In the genomic region with DNA sequence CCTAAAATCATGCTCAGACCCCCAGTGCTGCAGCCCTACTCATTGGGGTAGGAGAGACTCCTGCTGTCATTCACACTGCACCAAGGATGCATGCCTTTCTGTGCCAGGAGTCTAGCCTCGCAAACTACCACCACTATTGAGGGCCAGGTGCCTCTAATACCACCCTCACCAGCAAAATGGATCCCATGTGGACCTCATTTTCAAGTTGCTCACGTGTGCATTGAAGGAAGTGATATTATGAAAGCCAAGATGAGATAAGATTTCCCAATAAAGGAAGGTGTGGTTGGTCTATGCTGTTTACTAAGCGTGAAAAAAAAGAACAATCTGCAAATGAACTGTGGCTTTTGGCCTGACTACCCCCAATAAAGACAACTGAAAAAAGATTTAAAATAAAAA, we compare ENCODE assay signal across 25 cellular contexts. TPM values are rescaled to one million over a fixed set of nuclear protein-coding genes. Genes with fewer than 3 reads are reported as not detected.
DNase-seq lines count a peak whose midpoint lies in the region; ATAC-seq and TF ChIP-seq lines count a peak whose summit lies in the region.
"Had no signal": no experiment of that assay in that cellular context is flagged by ENCODE, and none has a peak within 500 bp of the region (broad histone marks: within the 10 kb centered on the region; RNA-seq: fewer than 3 reads in every experiment).

No MANE protein-coding gene starts in this region.

- H3K4me3 ChIP-seq in MM.1S (ENCODE audit: low read length) (no peak overlapping the region), PC-9 (no peak overlapping the region)
- H3K4me3 ChIP-seq in naive thymus-derived CD4-positive, alpha-beta T cell (ENCODE audit: low read length): no peak overlapping the region
- H3K4me3 ChIP-seq: heart left ventricle, left ventricle myocardium inferior, sigmoid colon had no signal

- no TSS peak for BruUV-seq in PC-9 (replicated peaks; lab: Mats Ljungman, UMichigan)

- H3K36me3 ChIP-seq in MM.1S (replicated peaks; ENCODE audit: insufficient read depth, low read length) (no peaks in the 10 kb centered on the region), PC-9 (ENCODE audit: low read depth) (no peaks in the 10 kb centered on the region)
- H3K36me3 ChIP-seq in naive thymus-derived CD4-positive, alpha-beta T cell (ENCODE audit: control insufficient read depth in 2 of 3, insufficient read depth in 3 of 3, low read length in 3 of 3): no peaks in the 10 kb centered on the region
- H3K36me3 ChIP-seq: heart left ventricle, left ventricle myocardium inferior, sigmoid colon had no signal

- no peaks in the 10 kb centered on the region for H3K27me3 Mint-ChIP-seq in naive thymus-derived CD4-positive, alpha-beta T cell
- H3K27me3 Mint-ChIP-seq: activated CD4-positive, alpha-beta T cell treated with anti-CD3 and anti-CD28 coated beads, Interleukin-2, amount 10 ng/mL, durations not matched to agents 24 days and 14 days; activated naive CD4-positive, alpha-beta T cell treated with anti-CD3 and anti-CD28 coated beads, Interleukin-2, amount 50 U/mL, for 24 hours; CD4-positive, alpha-beta T cell had no signal

- intact Hi-C loops in PC-9 (cut with micrococcal nuclease; ENCODE audit: unreplicated experiment): no loop called here
- intact Hi-C loops in naive thymus-derived CD4-positive, alpha-beta T cell (cut with micrococcal nuclease): no loop called here

- H3K36me3 Mint-ChIP-seq in naive thymus-derived CD4-positive, alpha-beta T cell: no peaks in the 10 kb centered on the region
- H3K36me3 Mint-ChIP-seq: activated naive CD4-positive, alpha-beta T cell treated with anti-CD3 and anti-CD28 coated beads, Interleukin-2, amount 50 U/mL, for 24 hours; mesothelial cell of epicardium had no signal

- no peak for TF ChIP-seq CTCF in C4-2B (conservative IDR thresholded peaks at IDR 0.05)
- no peak for TF ChIP-seq CTCF in MM.1S (IDR thresholded peaks at IDR 0.05; ENCODE audit: low read length)
- TF ChIP-seq CTCF in PC-9 (conservative IDR thresholded peaks at IDR 0.05): no peak

- DNase-seq in MM.1S: no peak
- DNase-seq in PC-9: peak in 1 of 2 experiments; percentile 78
- DNase-seq in naive thymus-derived CD4-positive, alpha-beta T cell: no peak
- no peak for DNase-seq in erythroblast (lab: John Stamatoyannopoulos, UW)
- DNase-seq in DMS153 (lab: John Stamatoyannopoulos, UW): no peak
- DNase-seq in hippocampal formation (lab: John Stamatoyannopoulos, UW): no peak
- DNase-seq: activated CD4-positive, alpha-beta T cell treated with anti-CD3 and anti-CD28 coated beads, Interleukin-2, amount 10 ng/mL, durations not matched to agents 24 days and 14 days; CD4-positive, alpha-beta T cell; central memory CD4-positive, alpha-beta T cell; heart left ventricle; Karpas-422; left ventricle myocardium inferior; NCI-H1417 treated with DMSO at 0.1 percent for 48 hours; NCI-H2171; NCI-H526 treated with DMSO at 0.1 percent for 48 hours; SIG-M5; sigmoid colon had no signal

- no peak overlapping the region for H3K9ac ChIP-seq in MM.1S (ENCODE audit: low read length)

- POLR2A ChIA-PET in PC-9 (lab: Charles Lee; ENCODE audit: unreplicated experiment): interaction anchor here (0.6 kb wide), 1 partner anchor 248 kb away, joined by 13 read pairs; no protein-coding TSS in a partner anchor
- POLR2A ChIA-PET in naive thymus-derived CD4-positive, alpha-beta T cell (lab: Charles Lee): interaction anchor here (0.6 to 1.8 kb wide), 3 partner anchors 13 to 67 kb away, joined by 3 to 15 read pairs (median 3); no protein-coding TSS in a partner anchor

- peaks cover 0 to 16% (median 13%) of the 10 kb centered on the region in 7 donors for H3K4me1 Mint-ChIP-seq in naive thymus-derived CD4-positive, alpha-beta T cell

- H3K9me3 ChIP-seq in MM.1S (replicated peaks; ENCODE audit: insufficient read depth, low read length): no peaks in the 10 kb centered on the region
- H3K9me3 ChIP-seq in PC-9 (ENCODE audit: insufficient read depth, low read depth): no peaks in the 10 kb centered on the region
- no peaks in the 10 kb centered on the region for H3K9me3 ChIP-seq in naive thymus-derived CD4-positive, alpha-beta T cell (ENCODE audit: control insufficient read depth in 2 of 3, low read length in 3 of 3)
- H3K9me3 ChIP-seq: heart left ventricle, left ventricle myocardium inferior, sigmoid colon had no signal

- H4K20me1 ChIP-seq in MM.1S (ENCODE audit: insufficient read depth, low read length): no peaks in the 10 kb centered on the region
- H4K20me1 ChIP-seq in PC-9 (ENCODE audit: insufficient read depth): no peaks in the 10 kb centered on the region

- peaks cover 3% of the 10 kb centered on the region; the same call in 1 of the 2 replicates for H3K4me1 ChIP-seq in MM.1S (ENCODE audit: low read length)
- H3K4me1 ChIP-seq in PC-9 (replicated peaks; ENCODE audit: insufficient read depth): peaks cover 49% of the 10 kb centered on the region
- peaks cover 0 to 11% of the 10 kb centered on the region in 2 donors for H3K4me1 ChIP-seq in naive thymus-derived CD4-positive, alpha-beta T cell (ENCODE audit: control insufficient read depth in 2 of 2, insufficient read depth in 2 of 2, low read length in 2 of 2)
- H3K4me1 ChIP-seq: heart left ventricle, left ventricle myocardium inferior, sigmoid colon had no signal

- CTCF ChIA-PET in PC-9 (lab: Charles Lee): no interaction called here
- CTCF ChIA-PET in naive thymus-derived CD4-positive, alpha-beta T cell (lab: Charles Lee): interaction anchor here (0.7 to 1.5 kb wide), 3 partner anchors 9 to 42 kb away, joined by 4 read pairs; no protein-coding TSS in a partner anchor

- no peak overlapping the region for H3K4me2 ChIP-seq in MM.1S (ENCODE audit: low read depth, low read length)
- peak overlapping the region; percentile 53 for H3K4me2 ChIP-seq in PC-9

- H3K79me2 ChIP-seq in MM.1S (ENCODE audit: low read length) (no peaks in the 10 kb centered on the region), PC-9 (ENCODE audit: low read depth) (no peaks in the 10 kb centered on the region)

- H3K27me3 ChIP-seq in MM.1S (replicated peaks; ENCODE audit: insufficient read depth, low read length) (no peaks in the 10 kb centered on the region), PC-9 (ENCODE audit: insufficient read depth, low read depth) (no peaks in the 10 kb centered on the region)
- H3K27me3 ChIP-seq in naive thymus-derived CD4-positive, alpha-beta T cell (ENCODE audit: control insufficient read depth in 2 of 2, insufficient read depth in 2 of 2, low read length in 2 of 2): no peaks in the 10 kb centered on the region
- H3K27me3 ChIP-seq: sigmoid colon had no signal

- no peaks in the 10 kb centered on the region for H3K9me3 Mint-ChIP-seq in naive thymus-derived CD4-positive, alpha-beta T cell
- H3K9me3 Mint-ChIP-seq: activated CD4-positive, alpha-beta T cell treated with anti-CD3 and anti-CD28 coated beads, Interleukin-2, amount 10 ng/mL, durations not matched to agents 24 days and 14 days; activated naive CD4-positive, alpha-beta T cell treated with anti-CD3 and anti-CD28 coated beads, Interleukin-2, amount 50 U/mL, for 24 hours; activated T-helper 1 cell treated with anti-CD3 and anti-CD28 coated beads, Interleukin-12 subunit alpha, Interleukin-12 subunit beta, Interleukin-2, Interleukin-4 antibody, amounts not matched to agents 30 ng/mL and 10 ng/mL and 1 ng/mL, durations not matched to agents 14 hours and 24 hours and 36 hours; CD4-positive, alpha-beta T cell; mesothelial cell of epicardium had no signal

- ATAC-seq in naive thymus-derived CD4-positive, alpha-beta T cell: peak; percentile 26
- no peak for ATAC-seq in HG03196 (IDR thresholded peaks at IDR 0.05; ENCODE audit: unreplicated experiment)
- ATAC-seq: heart left ventricle had no signal

- H3K9me2 ChIP-seq in MM.1S (replicated peaks; ENCODE audit: insufficient read depth, low read length): no peaks in the 10 kb centered on the region
- H3K9me2 ChIP-seq in PC-9 (ENCODE audit: insufficient read depth): no peaks in the 10 kb centered on the region

- H3K27ac Mint-ChIP-seq in naive thymus-derived CD4-positive, alpha-beta T cell: no peak overlapping the region
- H3K27ac Mint-ChIP-seq: activated naive CD4-positive, alpha-beta T cell treated with anti-CD3 and anti-CD28 coated beads, Interleukin-2, amount 50 U/mL, for 24 hours; activated T-helper 1 cell treated with anti-CD3 and anti-CD28 coated beads, Interleukin-12 subunit alpha, Interleukin-12 subunit beta, Interleukin-2, Interleukin-4 antibody, amounts not matched to agents 30 ng/mL and 10 ng/mL and 1 ng/mL, durations not matched to agents 14 hours and 24 hours and 36 hours; CD4-positive, alpha-beta T cell; mesothelial cell of epicardium; progenitor cell of endocrine pancreas had no signal

- H3F3A ChIP-seq in MM.1S (ENCODE audit: insufficient read depth, low read length) (no peaks in the 10 kb centered on the region), PC-9 (ENCODE audit: insufficient read depth, low read depth) (peaks cover 72% of the 10 kb centered on the region)

- H2AFZ ChIP-seq in MM.1S (ENCODE audit: low read length): 0 out of 2 replicates have a peak overlapping the region, but pooled peaks have one; percentile 34
- no peak overlapping the region for H2AFZ ChIP-seq in PC-9

- no peak for TF ChIP-seq POLR2A in erythroblast (IDR thresholded peaks at IDR 0.05; ENCODE audit: low read length)

- H3K27ac ChIP-seq in C4-2B (peak overlapping the region; percentile 16; the same call in 1 of the 2 replicates), MM.1S (ENCODE audit: low read length) (no peak overlapping the region), PC-9 (peak overlapping the region; percentile 83)
- no peak overlapping the region for H3K27ac ChIP-seq in naive thymus-derived CD4-positive, alpha-beta T cell (ENCODE audit: low read depth, low read length)
- H3K27ac ChIP-seq: epithelial cell of prostate, heart left ventricle, left ventricle myocardium inferior, sigmoid colon, VCaP had no signal

- no peak overlapping the region for H3K4me3 Mint-ChIP-seq in naive thymus-derived CD4-positive, alpha-beta T cell
- H3K4me3 Mint-ChIP-seq: activated CD4-positive, alpha-beta T cell treated with anti-CD3 and anti-CD28 coated beads, Interleukin-2, amount 10 ng/mL, durations not matched to agents 24 days and 14 days; activated naive CD4-positive, alpha-beta T cell treated with anti-CD3 and anti-CD28 coated beads, Interleukin-2, amount 50 U/mL, for 24 hours; activated T-helper 1 cell treated with anti-CD3 and anti-CD28 coated beads, Interleukin-12 subunit alpha, Interleukin-12 subunit beta, Interleukin-2, Interleukin-4 antibody, amounts not matched to agents 30 ng/mL and 10 ng/mL and 1 ng/mL, durations not matched to agents 14 hours and 24 hours and 36 hours; CD4-positive, alpha-beta T cell; mesothelial cell of epicardium had no signal

RNA-seq across cellular contexts. Expression of a gene that starts 7.2 kb away (rescaled TPM):
- 160 and 285 TPM in 2 replicates for total RNA-seq in PC-9 (2021)
- 100 to 1,000 TPM; 132 to 200 (median 173) TPM for total RNA-seq in naive thymus-derived CD4-positive, alpha-beta T cell
- 100 to 1,000 TPM; 550 to 555 TPM for polyA plus RNA-seq in naive thymus-derived CD4-positive, alpha-beta T cell

RNA-seq across cellular contexts. Expression of a gene that starts 14.8 kb away (rescaled TPM):
- total RNA-seq in PC-9 (2021): 0.70 and 1.4 TPM in 2 replicates
- 1 to 10 TPM; 4.5 to 6.3 (median 5.8) TPM for total RNA-seq in naive thymus-derived CD4-positive, alpha-beta T cell
- polyA plus RNA-seq in naive thymus-derived CD4-positive, alpha-beta T cell: 1 to 10 TPM; 1.5 to 2.3 TPM

RNA-seq across cellular contexts. Expression of a gene that starts 17.0 kb away (rescaled TPM):
- 20.5 and 23.4 TPM in 2 replicates for total RNA-seq in PC-9 (2021)
- 100 to 1,000 TPM in 1 of 5 experiments, 10 to 100 TPM in 4; 51.8 to 102 (median 70.2) TPM for total RNA-seq in naive thymus-derived CD4-positive, alpha-beta T cell
- 1 to 10 TPM; 3.2 to 5.9 TPM for polyA plus RNA-seq in naive thymus-derived CD4-positive, alpha-beta T cell

RNA-seq across cellular contexts. Expression of a gene that starts 22.1 kb away (rescaled TPM):
- total RNA-seq in PC-9 (2021): 10.3 and 10.5 TPM in 2 replicates
- total RNA-seq in naive thymus-derived CD4-positive, alpha-beta T cell: 10 to 100 TPM; 22.1 to 68.2 (median 40.3) TPM
- 10 to 100 TPM; 21.5 to 22.3 TPM for polyA plus RNA-seq in naive thymus-derived CD4-positive, alpha-beta T cell

RNA-seq across cellular contexts. Expression of a gene that starts 22.4 kb away (rescaled TPM):
- 91.4 and 108 TPM in 2 replicates for total RNA-seq in PC-9 (2021)
- total RNA-seq in naive thymus-derived CD4-positive, alpha-beta T cell: 10 to 100 TPM; 39.5 to 68.1 (median 55.0) TPM
- 10 to 100 TPM; 30.8 to 45.0 TPM for polyA plus RNA-seq in naive thymus-derived CD4-positive, alpha-beta T cell

Comparison
In these comparisons a context has a peak if more than half of its experiments do, and no peak if none do; other contexts are left out.
1. H3K27ac ChIP-seq: peak in C4-2B (single experiment) and PC-9 (single experiment); none in MM.1S (single experiment) and naive thymus-derived CD4-positive, alpha-beta T cell (single experiment).